In genomic region chr7:55965805-55966421, GRCh38 we compare ENCODE assay signal across 1 cellular context.
TF ChIP-seq lines count a peak whose summit lies in the region.

No MANE protein-coding gene starts in this region.

TF ChIP-seq in IMR-90, 13 proteins besides CTCF, POLR2A, EP300 and RAD21 (continued from another document):
- no peak for TF ChIP-seq NFE2L2 (IDR thresholded peaks at IDR 0.05; ENCODE audit: low read depth, low read length)
